ENCODE assay signal across 17 cellular contexts in the genomic region with DNA sequence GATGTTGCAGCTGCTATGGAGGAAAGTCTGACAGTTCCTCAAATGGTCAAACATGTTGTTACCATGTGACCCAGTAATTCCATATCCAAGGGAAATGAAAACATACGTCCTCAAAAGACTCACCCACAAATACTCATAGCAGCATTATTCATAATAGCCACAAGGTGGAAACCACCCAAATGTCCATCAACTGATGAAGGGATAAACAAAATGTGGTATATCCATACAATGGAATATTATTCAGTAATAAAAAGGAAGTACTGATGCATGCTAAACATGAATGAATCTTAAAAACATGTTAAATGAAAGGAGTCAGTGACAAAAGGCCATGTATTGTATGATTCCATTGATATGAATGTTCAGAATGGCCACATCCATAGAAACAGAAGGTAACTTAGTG.
"Had no signal": no experiment of that assay in that cellular context is flagged by ENCODE, and none has a peak within 500 bp of the region (broad histone marks: within the 10 kb centered on the region; RNA-seq: fewer than 3 reads in every experiment).

No MANE protein-coding gene starts in this region.

- H3K4me3 ChIP-seq: pancreas had no signal

- H3K36me3 Mint-ChIP-seq: activated CD4-positive, alpha-beta memory T cell treated with anti-CD3 and anti-CD28 coated beads for 36 hours; naive B cell had no signal

- ATAC-seq: activated CD4-positive, alpha-beta T cell treated with anti-CD3 and anti-CD28 coated beads for 36 hours; activated CD8-positive, alpha-beta memory T cell treated with anti-CD3 and anti-CD28 coated beads, Interleukin-2, amount 10 ng/mL, durations not matched to agents 7 days and 5 days; activated T-cell treated with anti-CD3 and anti-CD28 coated beads, Interleukin-2, amount 50 U/mL, for 4 hours; pancreas; sciatic nerve had no signal

- H3K36me3 ChIP-seq: brain microvascular endothelial cell, pancreas had no signal

- H3K27me3 ChIP-seq: brain microvascular endothelial cell, pancreas had no signal

- H3K27ac Mint-ChIP-seq: activated CD4-positive, alpha-beta memory T cell treated with anti-CD3 and anti-CD28 coated beads for 36 hours; activated CD4-positive, alpha-beta T cell treated with anti-CD3 and anti-CD28 coated beads for 36 hours; activated CD8-positive, alpha-beta memory T cell treated with anti-CD3 and anti-CD28 coated beads, Interleukin-2, amount 10 ng/mL, durations not matched to agents 7 days and 5 days; activated naive CD8-positive, alpha-beta T cell treated with anti-CD3 and anti-CD28 coated beads, Interleukin-2, amount 10 ng/mL, durations not matched to agents 7 days and 5 days; dendritic cell treated with granulocyte-macrophage colony-stimulating factor and Interleukin-4, amounts not matched to agents 40 ng/mL and 50 ng/mL, for 4 days; naive B cell; stimulated activated naive CD8-positive, alpha-beta T cell treated with anti-CD3 and anti-CD28 coated beads, Interleukin-15, Interleukin-2, amounts not matched to agents 100 ng/mL and 50 ng/mL, for 24 hours; type B pancreatic cell had no signal

- DNase-seq: activated CD4-positive, alpha-beta memory T cell treated with anti-CD3 and anti-CD28 coated beads for 36 hours; activated CD4-positive, alpha-beta T cell treated with anti-CD3 and anti-CD28 coated beads for 36 hours; activated CD8-positive, alpha-beta memory T cell treated with anti-CD3 and anti-CD28 coated beads, Interleukin-2, amount 10 ng/mL, durations not matched to agents 7 days and 5 days; activated gamma-delta T cell; activated naive CD8-positive, alpha-beta T cell treated with anti-CD3 and anti-CD28 coated beads, Interleukin-2, amount 10 ng/mL, durations not matched to agents 7 days and 5 days; activated T-cell treated with anti-CD3 and anti-CD28 coated beads, Interleukin-2, amount 50 U/mL, for 4 hours; anterior cingulate cortex; brain microvascular endothelial cell; cerebellar nuclear complex; effector memory CD4-positive, alpha-beta T cell; erythroblast; naive B cell; pancreas had no signal

- H3K4me3 Mint-ChIP-seq: activated CD4-positive, alpha-beta memory T cell treated with anti-CD3 and anti-CD28 coated beads for 36 hours; activated CD4-positive, alpha-beta T cell treated with anti-CD3 and anti-CD28 coated beads for 36 hours; activated CD8-positive, alpha-beta memory T cell treated with anti-CD3 and anti-CD28 coated beads, Interleukin-2, amount 10 ng/mL, durations not matched to agents 7 days and 5 days; activated naive CD8-positive, alpha-beta T cell treated with anti-CD3 and anti-CD28 coated beads, Interleukin-2, amount 10 ng/mL, durations not matched to agents 7 days and 5 days; activated T-cell treated with anti-CD3 and anti-CD28 coated beads, Interleukin-2, amount 50 U/mL, for 4 hours; dendritic cell treated with granulocyte-macrophage colony-stimulating factor and Interleukin-4, amounts not matched to agents 40 ng/mL and 50 ng/mL, for 4 days; naive B cell; stimulated activated naive CD8-positive, alpha-beta T cell treated with anti-CD3 and anti-CD28 coated beads, Interleukin-15, Interleukin-2, amounts not matched to agents 100 ng/mL and 50 ng/mL, for 24 hours; type B pancreatic cell had no signal

- H3K9me3 Mint-ChIP-seq: activated T-cell treated with anti-CD3 and anti-CD28 coated beads, Interleukin-2, amount 50 U/mL, for 4 hours had no signal

- H3K27ac ChIP-seq: brain microvascular endothelial cell, pancreas had no signal

- H3K9me3 ChIP-seq: pancreas had no signal

- H3K27me3 Mint-ChIP-seq: activated CD4-positive, alpha-beta memory T cell treated with anti-CD3 and anti-CD28 coated beads for 36 hours; activated CD4-positive, alpha-beta T cell treated with anti-CD3 and anti-CD28 coated beads for 36 hours; activated CD8-positive, alpha-beta memory T cell treated with anti-CD3 and anti-CD28 coated beads, Interleukin-2, amount 10 ng/mL, durations not matched to agents 7 days and 5 days; activated naive CD8-positive, alpha-beta T cell treated with anti-CD3 and anti-CD28 coated beads, Interleukin-2, amount 10 ng/mL, durations not matched to agents 7 days and 5 days; naive B cell; stimulated activated naive CD8-positive, alpha-beta T cell treated with anti-CD3 and anti-CD28 coated beads, Interleukin-15, Interleukin-2, amounts not matched to agents 100 ng/mL and 50 ng/mL, for 24 hours; type B pancreatic cell had no signal
